In the genomic region with DNA sequence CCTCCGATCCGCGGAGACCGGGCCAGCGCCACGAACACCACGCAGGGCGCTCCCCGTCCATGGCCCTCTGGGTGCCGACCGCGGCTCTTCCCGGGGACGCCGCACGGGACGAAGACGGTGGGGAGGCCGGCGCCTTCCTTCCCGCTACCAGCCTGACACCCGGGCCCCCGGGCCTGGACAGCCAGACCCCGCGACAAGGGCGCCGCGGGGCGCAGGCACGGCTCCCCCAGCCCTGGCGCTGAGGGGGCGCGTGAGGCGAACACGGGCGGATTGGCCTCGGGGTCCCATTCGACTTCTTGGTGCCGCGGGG, we compare ENCODE assay signal across 1 cellular context.
TF ChIP-seq lines count a peak whose summit lies in the region.

No MANE protein-coding gene starts in this region.

TF ChIP-seq in endothelial cell of umbilical vein, 7 proteins besides CTCF, POLR2A, EP300 and RAD21:
- TF ChIP-seq MYC (IDR thresholded peaks at IDR 0.05; ENCODE audit: low read depth, low read length) (no peak), EZH2 (IDR thresholded peaks at IDR 0.05; ENCODE audit: borderline replicate concordance, low read depth, low read length, severe bottlenecking) (peak; percentile 67)
